Comparison of ENCODE assay signal across 1 cellular context in genomic region chr12:42186793-42187192, GRCh38.
TF ChIP-seq lines count a peak whose summit lies in the region.

No MANE protein-coding gene starts in this region.

TF ChIP-seq in GM12878, 131 proteins besides CTCF, POLR2A, EP300 and RAD21:
- TF ChIP-seq FOXM1 (IDR thresholded peaks at IDR 0.05; ENCODE audit: low read depth, low read length) (no peak), ETV6 (conservative IDR thresholded peaks at IDR 0.05 in 1 of 2, IDR thresholded peaks at IDR 0.05 in 1 of 2; ENCODE audit: borderline replicate concordance in 1 of 2, low read depth in 1 of 2) (no peak), FOS (IDR thresholded peaks at IDR 0.05; ENCODE audit: borderline replicate concordance, extremely low read depth, insufficient read length) (no peak), MEF2B (IDR thresholded peaks at IDR 0.05; ENCODE audit: partially characterized antibody, poor library complexity, severe bottlenecking) (peak; percentile 12), RBBP5 (conservative IDR thresholded peaks at IDR 0.05) (no peak), SPI1 (IDR thresholded peaks at IDR 0.05; ENCODE audit: borderline replicate concordance, insufficient read depth, low read depth, low read length) (peak; percentile 26; the same call in 1 of the 2 replicates), MXI1 (IDR thresholded peaks at IDR 0.05; ENCODE audit: low read depth, low read length) (no peak), E4F1 (IDR thresholded peaks at IDR 0.05; ENCODE audit: borderline replicate concordance, partially characterized antibody) (no peak), CHD1 (IDR thresholded peaks at IDR 0.05; ENCODE audit: low read depth, low read length) (no peak), CEBPZ (IDR thresholded peaks at IDR 0.05; ENCODE audit: low read depth, low read length) (no peak), FOXK2 (IDR thresholded peaks at IDR 0.05) (no peak), MYB (IDR thresholded peaks at IDR 0.05; ENCODE audit: borderline replicate concordance, low read depth, low read length) (no peak), MEF2A (IDR thresholded peaks at IDR 0.05; ENCODE audit: insufficient read depth, low read depth, low read length) (no peak), STAT3 (IDR thresholded peaks at IDR 0.05; ENCODE audit: low read depth, low read length) (no peak), ZNF384 (IDR thresholded peaks at IDR 0.05; ENCODE audit: borderline replicate concordance, low read depth, low read length) (no peak)
